13 cellular contexts compared by ENCODE assay signal in the genomic region with DNA sequence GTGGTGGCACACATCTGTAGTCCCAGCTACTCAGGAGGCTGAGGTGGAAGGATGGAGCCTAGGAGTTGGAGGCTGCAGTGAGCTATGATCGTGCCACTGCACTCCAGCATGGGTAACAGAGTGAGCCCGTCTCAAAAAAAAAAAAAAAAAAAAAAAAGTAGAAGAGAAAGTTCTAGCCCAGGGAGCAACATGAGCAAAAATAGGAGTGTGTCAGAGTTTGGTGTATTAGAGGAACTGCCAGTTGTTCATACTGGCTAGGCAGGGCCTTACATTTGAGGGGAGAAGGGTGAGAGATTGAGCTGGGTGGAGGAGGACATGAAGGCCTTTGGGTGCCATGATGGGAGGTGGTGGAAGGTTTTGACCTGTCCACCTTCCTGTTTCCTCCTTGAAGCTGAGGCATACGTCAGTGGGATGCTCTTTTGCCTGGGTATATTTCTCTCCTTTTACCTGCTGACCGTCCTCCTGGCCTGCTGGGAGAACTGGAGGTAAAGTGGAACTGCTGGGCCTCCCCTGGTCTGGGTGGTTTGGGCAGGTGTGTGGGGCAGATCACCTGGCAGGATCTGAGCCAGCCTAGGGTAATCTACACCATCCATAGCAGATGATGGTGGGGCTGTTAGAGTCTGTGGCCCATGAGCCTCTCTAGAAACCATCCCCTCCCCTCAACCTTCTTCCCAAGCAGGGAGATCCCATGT. TPM values are rescaled to one million over a fixed set of nuclear protein-coding genes. Genes with fewer than 3 reads are reported as not detected.
DNase-seq lines count a peak whose midpoint lies in the region.
"Had no signal": no experiment of that assay in that cellular context is flagged by ENCODE, and none has a peak within 500 bp of the region (broad histone marks: within the 10 kb centered on the region; RNA-seq: fewer than 3 reads in every experiment).

No MANE protein-coding gene starts in this region.

- peak overlapping the region; percentile 70 for H3K27ac ChIP-seq in caudate nucleus (ENCODE audit: low read depth, low read length)
- H3K27ac ChIP-seq: 22Rv1 had no signal

- intact Hi-C loops in posterior vena cava (cut with DNase I): no loop called here

- peak; percentile 49 for DNase-seq in DMS53 (lab: John Stamatoyannopoulos, UW)
- DNase-seq in DMS53 treated with DMSO at 0.1 percent for 48 hours (lab: John Stamatoyannopoulos, UW; ENCODE audit: unreplicated experiment): no peak
- peak; percentile 9 to 24 for DNase-seq in Kasumi-1 (lab: John Stamatoyannopoulos, UW)
- DNase-seq in caudate nucleus (lab: John Stamatoyannopoulos, UW): no peak
- DNase-seq in posterior vena cava (ENCODE audit: low spot score): peak; percentile 62
- no peak for DNase-seq in NCI-H1048 (lab: John Stamatoyannopoulos, UW)
- no peak for DNase-seq in putamen (ENCODE audit: low spot score)
- DNase-seq in T-helper 2 cell: no peak
- DNase-seq: activated CD4-positive, alpha-beta T cell treated with anti-CD3 and anti-CD28 coated beads for 1 hour; DMS79 treated with DMSO at 0.1 percent for 48 hours; effector CD4-positive, alpha-beta T cell; mesendoderm had no signal

RNA-seq across cellular contexts. Expression of a gene that starts 7.3 kb away (rescaled TPM):
- total RNA-seq in posterior vena cava: 10 to 100 TPM; 39.2 to 49.5 TPM

RNA-seq across cellular contexts. Expression of a gene that starts 13.3 kb away (rescaled TPM):
- total RNA-seq in posterior vena cava: 1,000 to 10,000 TPM; 5,409 to 9,264 TPM

RNA-seq across cellular contexts. Expression of a gene that starts 41.8 kb away (rescaled TPM):
- 10 to 100 TPM; 56.4 to 61.2 TPM for total RNA-seq in posterior vena cava

RNA-seq across cellular contexts. Expression of a gene that starts 46.0 kb away (rescaled TPM):
- 10 to 100 TPM; 41.9 to 48.6 TPM for total RNA-seq in posterior vena cava

RNA-seq across cellular contexts. Expression of a gene that starts 46.6 kb away (rescaled TPM):
- 10 to 100 TPM; 24.8 to 25.7 TPM for total RNA-seq in posterior vena cava

Comparison
In these comparisons a context has a peak if more than half of its experiments do, and no peak if none do; other contexts are left out.
1. DNase-seq: peak in DMS53 (single experiment), Kasumi-1 (2 of 2) and posterior vena cava (single experiment); none in DMS53 treated with DMSO at 0.1 percent for 48 hours (single experiment), caudate nucleus (0 of 61), NCI-H1048 (single experiment), putamen (single experiment) and T-helper 2 cell (0 of 5).